ENCODE assay signal across 24 cellular contexts in genomic region chr11:106717222-106717621, GRCh38.
DNase-seq lines count a peak whose midpoint lies in the region; ATAC-seq and TF ChIP-seq lines count a peak whose summit lies in the region.
"Had no signal": no experiment of that assay in that cellular context is flagged by ENCODE, and none has a peak within 500 bp of the region (broad histone marks: within the 10 kb centered on the region; RNA-seq: fewer than 3 reads in every experiment).

No MANE protein-coding gene starts in this region.

- H3K9me2 ChIP-seq in PC-3 (replicated peaks; ENCODE audit: low read length): no peaks in the 10 kb centered on the region

- H3K4me1 ChIP-seq in DND-41 (ENCODE audit: insufficient read depth, low read length): peaks cover 10% of the 10 kb centered on the region
- H3K4me1 ChIP-seq in PC-3 (ENCODE audit: insufficient read depth, low read length): peaks cover 21% of the 10 kb centered on the region
- no peaks in the 10 kb centered on the region for H3K4me1 ChIP-seq in left lung
- H3K4me1 ChIP-seq: A549; BE2C; BLaER1 treated with 17β-estradiol and CSF1 and Interleukin-3, amounts not matched to agents 10 nM and 100 nM had no signal

- TF ChIP-seq POLR2A in lower leg skin (IDR thresholded peaks at IDR 0.05): no peak

- no peaks in the 10 kb centered on the region for H3F3A ChIP-seq in PC-3 (ENCODE audit: low read length, unreplicated experiment)

- DNase-seq in DND-41 (no peak), PC-3 (peak; percentile 50), left lung (no peak), lower leg skin (ENCODE audit: low spot score in 2 of 2) (no peak), hypothalamus (lab: John Stamatoyannopoulos, UW) (no peak)
- no peak for DNase-seq in effector memory CD8-positive, alpha-beta T cell
- no peak for DNase-seq in central memory CD4-positive, alpha-beta T cell
- DNase-seq: 8988T; ACHN; AML-193; BE2C; CD4-positive, alpha-beta T cell; CD8-positive, alpha-beta memory T cell; DMS 273 treated with DMSO at 0.1 percent for 48 hours; EL; GDM1; GM23248; H7; HCEC 1CT had no signal

- ATAC-seq in DND-41 (ENCODE audit: insufficient read depth, low read depth): no peak
- ATAC-seq in PC-3: peak; percentile 80
- peak; percentile 59 for ATAC-seq in esophagus mucosa
- ATAC-seq in left lung: peak; percentile 44
- ATAC-seq in effector memory CD8-positive, alpha-beta T cell (replicated peaks): no peak
- ATAC-seq: A549, GM12878 had no signal

- H3K9me3 Mint-ChIP-seq in effector memory CD8-positive, alpha-beta T cell: peaks cover 0 to 5% of the 10 kb centered on the region in 2 donors
- H3K9me3 Mint-ChIP-seq: CD4-positive, alpha-beta T cell had no signal

- POLR2A ChIA-PET in PC-3 (lab: Charles Lee; ENCODE audit: unreplicated experiment): interaction anchor here (0.6 to 0.7 kb wide), 2 partner anchors 320 to 407 kb away, joined by 3 to 14 read pairs; no protein-coding TSS in a partner anchor

- intact Hi-C loops in PC-3 (cut with micrococcal nuclease) (loop anchor here (10.0 kb wide), 1 partner anchor 718 kb away; no protein-coding TSS in a partner anchor), left lung (cut with DNase I) (no loop called here), lower leg skin (cut with DNase I; ENCODE audit: low total_unique reads) (no loop called here)

- CTCF ChIA-PET in PC-3 (lab: Charles Lee): no interaction called here

- no peaks in the 10 kb centered on the region for H3K79me2 ChIP-seq in DND-41 (ENCODE audit: insufficient read depth, low read length)
- no peaks in the 10 kb centered on the region for H3K79me2 ChIP-seq in PC-3 (ENCODE audit: low read length)

- H3K9ac ChIP-seq in DND-41 (ENCODE audit: low read depth, low read length) (no peak overlapping the region), PC-3 (ENCODE audit: low read length) (0 out of 2 replicates have a peak overlapping the region, but pooled peaks have one; percentile 3)
- H3K9ac ChIP-seq: BLaER1 treated with 17β-estradiol and CSF1 and Interleukin-3, amounts not matched to agents 10 nM and 100 nM; GM23248 had no signal

- 80 to 88% methylated on average over 2 of the region's 2 CpGs for WGBS in lower leg skin, 2 donors

- H3K4me3 Mint-ChIP-seq in effector memory CD8-positive, alpha-beta T cell: no peak overlapping the region
- H3K4me3 Mint-ChIP-seq: CD14-positive monocyte; CD4-positive, alpha-beta T cell; CD8-positive, alpha-beta memory T cell had no signal

- no peaks in the 10 kb centered on the region for H3K27me3 Mint-ChIP-seq in effector memory CD8-positive, alpha-beta T cell
- H3K27me3 Mint-ChIP-seq: CD4-positive, alpha-beta T cell; CD8-positive, alpha-beta memory T cell had no signal

- H3K4me2 ChIP-seq in DND-41 (ENCODE audit: insufficient read depth, low read length) (no peak overlapping the region), PC-3 (ENCODE audit: low read length) (peak overlapping the region; percentile 44)
- H3K4me2 ChIP-seq: A549; BLaER1 treated with 17β-estradiol and CSF1 and Interleukin-3, amounts not matched to agents 10 nM and 100 nM had no signal

- H3K27me3 ChIP-seq in DND-41 (ENCODE audit: insufficient read depth, low read length, poor library complexity) (no peaks in the 10 kb centered on the region), PC-3 (ENCODE audit: low read length) (no peaks in the 10 kb centered on the region), left lung (no peaks in the 10 kb centered on the region)
- H3K27me3 ChIP-seq: BE2C; BLaER1 treated with 17β-estradiol and CSF1 and Interleukin-3, amounts not matched to agents 10 nM and 100 nM had no signal

- H2AFZ ChIP-seq in DND-41 (ENCODE audit: low read depth, low read length) (peak overlapping the region; percentile 44; the same call in 1 of the 2 replicates), PC-3 (ENCODE audit: low read length) (peak overlapping the region; percentile 51)
- H2AFZ ChIP-seq: GM23248 had no signal

- H3K4me3 ChIP-seq in DND-41 (ENCODE audit: low read depth in 1 of 2, low read length in 2 of 2) (no peak overlapping the region), PC-3 (ENCODE audit: low read length) (no peak overlapping the region), left lung (no peak overlapping the region), lower leg skin (ENCODE audit: low read depth, poor library complexity, severe bottlenecking) (no peak overlapping the region)
- H3K4me3 ChIP-seq: A549; BLaER1 treated with 17β-estradiol and CSF1 and Interleukin-3, amounts not matched to agents 10 nM and 100 nM; GM12878; GM23248 had no signal

- no peaks in the 10 kb centered on the region for H3K4me1 Mint-ChIP-seq in effector memory CD8-positive, alpha-beta T cell (ENCODE audit: low read depth in 2 of 2)
- H3K4me1 Mint-ChIP-seq: CD14-positive monocyte; CD8-positive, alpha-beta memory T cell had no signal

- no peak overlapping the region for H3K27ac Mint-ChIP-seq in effector memory CD8-positive, alpha-beta T cell
- H3K27ac Mint-ChIP-seq: CD14-positive monocyte; CD4-positive, alpha-beta T cell; CD8-positive, alpha-beta memory T cell had no signal

- H3K36me3 Mint-ChIP-seq in effector memory CD8-positive, alpha-beta T cell (ENCODE audit: insufficient read depth): no peaks in the 10 kb centered on the region
- H3K36me3 Mint-ChIP-seq: CD14-positive monocyte; CD8-positive, alpha-beta memory T cell had no signal

- BruUV-seq in PC-3 (replicated peaks; lab: Mats Ljungman, UMichigan): no TSS peak

- H3K36me3 ChIP-seq in DND-41 (ENCODE audit: insufficient read depth, low read length) (no peaks in the 10 kb centered on the region), PC-3 (ENCODE audit: low read depth, low read length) (no peaks in the 10 kb centered on the region), left lung (no peaks in the 10 kb centered on the region)
- H3K36me3 ChIP-seq: BE2C; BLaER1 treated with 17β-estradiol and CSF1 and Interleukin-3, amounts not matched to agents 10 nM and 100 nM had no signal

- H3K9me3 ChIP-seq in DND-41 (ENCODE audit: insufficient read depth, low read length, severe bottlenecking) (no peaks in the 10 kb centered on the region), PC-3 (ENCODE audit: low read length) (no peaks in the 10 kb centered on the region), left lung (no peaks in the 10 kb centered on the region)
- H3K9me3 ChIP-seq: A549; BE2C; BLaER1 treated with 17β-estradiol and CSF1 and Interleukin-3, amounts not matched to agents 10 nM and 100 nM had no signal

- H4K20me1 ChIP-seq in DND-41 (ENCODE audit: insufficient read depth, low read length) (no peaks in the 10 kb centered on the region), PC-3 (ENCODE audit: low read length) (no peaks in the 10 kb centered on the region)
- H4K20me1 ChIP-seq: BLaER1 treated with 17β-estradiol and CSF1 and Interleukin-3, amounts not matched to agents 10 nM and 100 nM had no signal

- TF ChIP-seq CTCF in DND-41 (IDR thresholded peaks at IDR 0.05; ENCODE audit: borderline replicate concordance, extremely low read depth, low read length, poor library complexity, severe bottlenecking) (no peak), PC-3 (conservative IDR thresholded peaks at IDR 0.05; ENCODE audit: low read depth, low read length) (no peak), left lung (IDR thresholded peaks at IDR 0.05) (no peak), lower leg skin (IDR thresholded peaks at IDR 0.05) (no peak)

- H3K27ac ChIP-seq in DND-41 (ENCODE audit: low read length): no peak overlapping the region
- peak overlapping the region; percentile 16; the same call in 1 of the 2 replicates for H3K27ac ChIP-seq in PC-3 (ENCODE audit: low read length)
- H3K27ac ChIP-seq in left lung: no peak overlapping the region
- H3K27ac ChIP-seq: A549; BLaER1 treated with 17β-estradiol and CSF1 and Interleukin-3, amounts not matched to agents 10 nM and 100 nM; GM23248 had no signal

Comparison
In these comparisons a context has a peak if more than half of its experiments do, and no peak if none do; other contexts are left out.
1. ATAC-seq: peak in PC-3 (single experiment), esophagus mucosa (single experiment) and left lung (single experiment); none in DND-41 (single experiment) and effector memory CD8-positive, alpha-beta T cell (single experiment).